ENCODE assay signal across 16 cellular contexts in the genomic region with DNA sequence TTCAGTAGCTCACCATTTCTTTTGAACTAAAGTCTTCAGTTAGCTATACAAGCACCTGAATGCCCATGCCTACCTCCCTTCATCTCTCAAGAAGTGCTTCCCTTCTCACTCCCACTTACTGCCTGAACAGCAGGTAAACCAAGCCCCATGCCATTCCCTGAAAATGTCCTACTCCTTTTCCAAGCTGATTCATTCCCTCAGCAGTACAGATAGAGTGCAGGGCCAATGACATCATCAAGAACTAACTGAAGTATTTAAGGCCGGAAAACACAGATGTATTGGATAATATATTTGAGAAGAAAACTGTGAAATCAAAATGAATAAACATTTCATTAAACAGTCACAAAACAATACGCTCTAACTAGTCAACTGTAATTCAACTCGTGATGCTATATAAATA.
"Had no signal": no experiment of that assay in that cellular context is flagged by ENCODE, and none has a peak within 500 bp of the region (broad histone marks: within the 10 kb centered on the region; RNA-seq: fewer than 3 reads in every experiment).

No MANE protein-coding gene starts in this region.

- H3K9ac ChIP-seq: SK-N-SH had no signal

- H3K36me3 ChIP-seq: adrenal gland, breast epithelium, WERI-Rb-1 had no signal

- H3K4me3 ChIP-seq: adrenal gland, breast epithelium, lung had no signal

- FAIRE-seq: endothelial cell of umbilical vein had no signal

- H3K4me1 ChIP-seq: adrenal gland, breast epithelium had no signal

- ATAC-seq: activated CD8-positive, alpha-beta T cell treated with anti-CD3 and anti-CD28 coated beads, Interleukin-2, amount 10 ng/mL, durations not matched to agents 7 days and 5 days; activated T-helper 17 cell treated with anti-CD3 and anti-CD28 coated beads, Interleukin-2, amount 50 U/mL, for 72 hours; naive thymus-derived CD4-positive, alpha-beta T cell had no signal

- H3K27ac ChIP-seq: adrenal gland, breast epithelium, WERI-Rb-1 had no signal

- H3K27me3 ChIP-seq: adrenal gland, breast epithelium had no signal

- DNase-seq: activated CD4-positive, alpha-beta T cell treated with anti-CD3 and anti-CD28 coated beads for 4 hours; activated CD8-positive, alpha-beta T cell treated with anti-CD3 and anti-CD28 coated beads, Interleukin-2, amount 10 ng/mL, durations not matched to agents 7 days and 5 days; activated naive CD4-positive, alpha-beta T cell treated with anti-CD3 and anti-CD28 coated beads, Interleukin-2, amount 10 ng/mL, durations not matched to agents 7 days and 5 days; adrenal gland; hypothalamus; naive thymus-derived CD4-positive, alpha-beta T cell; SK-N-SH; stimulated activated CD4-positive, alpha-beta T cell treated with anti-CD3 and anti-CD28 coated beads, Interleukin-12 subunit alpha, Interleukin-12 subunit beta, amount 100 ng/mL, for 4 hours; stimulated activated naive CD4-positive, alpha-beta T cell; substantia nigra; T-helper 1 cell; WERI-Rb-1 had no signal

- H3K4me2 ChIP-seq: SK-N-SH had no signal

- H3K9me3 ChIP-seq: adrenal gland, breast epithelium, SK-N-SH had no signal
